In genomic region chr13:26656919-26657318, GRCh38 we compare ENCODE assay signal across 11 cellular contexts.
A peak's percentile ranks its signal among the peaks of the same experiment; 100 is the strongest.
DNase-seq lines count a peak whose midpoint lies in the region; ATAC-seq, FAIRE-seq and TF ChIP-seq lines count a peak whose summit lies in the region.
"Had no signal": no experiment of that assay in that cellular context is flagged by ENCODE, and none has a peak within 500 bp of the region (broad histone marks: within the 10 kb centered on the region; RNA-seq: fewer than 3 reads in every experiment).

No MANE protein-coding gene starts in this region.

- H3K18ac ChIP-seq in H1 (ENCODE audit: extremely low read depth, low read length): no peak overlapping the region

- TF ChIP-seq CTCF in GM12864 (IDR thresholded peaks at IDR 0.05; ENCODE audit: low read depth, low read length, missing control alignments): no peak
- TF ChIP-seq CTCF in H1 (IDR thresholded peaks at IDR 0.05; ENCODE audit: control extremely low read depth in 1 of 3, insufficient read depth in 1 of 3, low read depth in 1 of 3, low read length in 3 of 3): peak in 2 of 3 experiments; percentile 36 to 50; a peak in 2 of 4 replicates

- H4K20me1 ChIP-seq in H1 (replicated peaks in 1 of 2; ENCODE audit: control insufficient read depth in 1 of 2, insufficient read depth in 2 of 2, low read length in 2 of 2): no peaks in the 10 kb centered on the region

- no peaks in the 10 kb centered on the region for H3K23me2 ChIP-seq in H1 (ENCODE audit: low read depth, low read length)

- TF ChIP-seq POLR2A in H1 (IDR thresholded peaks at IDR 0.05; ENCODE audit: control extremely low read depth in 1 of 2, low read depth in 2 of 2, low read length in 2 of 2): no peak

- H3K4me3 ChIP-seq in GM12864 (ENCODE audit: low read depth, low read length) (no peak overlapping the region), H1 (ENCODE audit: extremely low read depth in 1 of 4, insufficient read depth in 2 of 4, low read depth in 3 of 4, low read length in 4 of 4) (no peak overlapping the region)
- H3K4me3 ChIP-seq: pancreas had no signal

- no peak overlapping the region for H3K27ac ChIP-seq in H1 (ENCODE audit: low read depth, low read length)
- H3K27ac ChIP-seq: pancreas had no signal

- H3K14ac ChIP-seq in H1 (ENCODE audit: insufficient read length): no peak overlapping the region

- H2BK12ac ChIP-seq in H1 (ENCODE audit: low read depth, low read length): no peak overlapping the region

- peak; percentile 85 for FAIRE-seq in H1 (lab: Jason Lieb, UNC)

- H3K36me3 ChIP-seq in H1 (ENCODE audit: control insufficient read depth in 2 of 4, insufficient read depth in 4 of 4, low read length in 3 of 4): no peaks in the 10 kb centered on the region
- H3K36me3 ChIP-seq: pancreas had no signal

- no peak overlapping the region for H2BK5ac ChIP-seq in H1 (ENCODE audit: low read depth, low read length)

- H2AK5ac ChIP-seq in H1 (ENCODE audit: low read depth, low read length): no peak overlapping the region

- H2AFZ ChIP-seq in H1 (ENCODE audit: low read length): no peak overlapping the region

- no peak overlapping the region for H3K56ac ChIP-seq in H1 (replicated peaks; ENCODE audit: insufficient read length, low read depth, low read length)

- no peaks in the 10 kb centered on the region for H3K79me2 ChIP-seq in H1 (ENCODE audit: control insufficient read depth in 1 of 2, insufficient read depth in 2 of 2, low read length in 2 of 2)

- WGBS in H1 (ENCODE audit: extremely low coverage in 1 of 2, insufficient coverage in 1 of 2, insufficient read length in 1 of 2, insufficient replicate concordance in 2 of 2, low coverage in 1 of 2, low lambda C conversion rate in 2 of 2, missing lambda C conversion rate in 1 of 2), 2 experiments: 53% methylated on average over 4 of the region's 4 CpGs; no CpG with 5 or more reads in 1 of the 2 experiments

- POLR2A ChIA-PET in H1 (lab: Charles Lee; ENCODE audit: partially characterized antibody): no interaction called here

- H3K23ac ChIP-seq in H1 (ENCODE audit: insufficient read length): no peak overlapping the region

- no peak for ATAC-seq in HG03045 (IDR thresholded peaks at IDR 0.05; ENCODE audit: unreplicated experiment)
- ATAC-seq: pancreas had no signal

- H3K9me3 ChIP-seq in H1 (ENCODE audit: insufficient read depth in 2 of 2, low read depth in 1 of 2, low read length in 1 of 2): no peaks in the 10 kb centered on the region
- H3K9me3 ChIP-seq: pancreas had no signal

- H4K5ac ChIP-seq in H1 (ENCODE audit: insufficient read length, low read depth, low read length): no peak overlapping the region

- no peak overlapping the region for H2BK120ac ChIP-seq in H1 (replicated peaks; ENCODE audit: low read depth, low read length)

- peaks cover 3% of the 10 kb centered on the region; the same call in 1 of the 2 replicates for H3K79me1 ChIP-seq in H1 (ENCODE audit: low read depth, low read length)

- H2BK15ac ChIP-seq in H1 (ENCODE audit: low read length): no peak overlapping the region

- no peak overlapping the region for H2BK20ac ChIP-seq in H1 (ENCODE audit: low read length)

- H3K4me2 ChIP-seq in H1 (ENCODE audit: insufficient read depth in 1 of 2, low read depth in 2 of 2, low read length in 2 of 2): no peak overlapping the region

- H3K4me1 ChIP-seq in H1 (replicated peaks in 1 of 4; ENCODE audit: control insufficient read depth in 3 of 4, insufficient read depth in 4 of 4, low read length in 3 of 4): peaks cover 0 to 9% (median 2%) of the 10 kb centered on the region in 4 experiments; a peak in 4 of 7 replicates
- H3K4me1 ChIP-seq: pancreas had no signal

- DNase-seq in GM12864 (ENCODE audit: low read depth) (peak; percentile 3), NCI-H146 treated with DMSO at 0.1 percent for 48 hours (lab: John Stamatoyannopoulos, UW; ENCODE audit: unreplicated experiment) (peak; percentile 11), H1 (ENCODE audit: low read depth in 1 of 2, low spot score in 2 of 2) (no peak), pons (ENCODE audit: low spot score) (peak; percentile 56), NCI-H1092 treated with DMSO at 0.1 percent for 48 hours (lab: John Stamatoyannopoulos, UW) (no peak)
- no peak for DNase-seq in NK-92 treated with Interleukin-12 subunit alpha and Interleukin-12 subunit beta, amount 100 ng/mL, for 24 hours (lab: John Stamatoyannopoulos, UW)
- DNase-seq: activated naive CD8-positive, alpha-beta T cell treated with anti-CD3 and anti-CD28 coated beads, Interleukin-2, amount 10 ng/mL, durations not matched to agents 7 days and 5 days; NCI-H1105 treated with DMSO at 0.1 percent for 48 hours; pancreas; T-helper 9 cell had no signal

- H3K27me3 ChIP-seq in H1 (replicated peaks in 1 of 4; ENCODE audit: control insufficient read depth in 3 of 4, extremely low read depth in 1 of 4, insufficient read depth in 3 of 4, low read length in 3 of 4): no peaks in the 10 kb centered on the region
- H3K27me3 ChIP-seq: pancreas had no signal

- H3K4ac ChIP-seq in H1 (replicated peaks; ENCODE audit: insufficient read length, low read depth, low read length): no peak overlapping the region

- no peak overlapping the region for H3K9ac ChIP-seq in H1 (replicated peaks in 1 of 4; ENCODE audit: extremely low read depth in 1 of 4, low read depth in 3 of 4, low read length in 3 of 4)

- H4K8ac ChIP-seq in H1 (ENCODE audit: extremely low read depth, insufficient read depth, low read length): no peak overlapping the region

- CTCF ChIA-PET in H1 (lab: Charles Lee; ENCODE audit: partially characterized antibody): interaction anchor here (1.0 to 3.8 kb wide), 8 partner anchors 10 to 472 kb away, joined by 3 to 48 read pairs (median 4); no protein-coding TSS in a partner anchor

- TF ChIP-seq RAD21 in H1 (IDR thresholded peaks at IDR 0.05 in 1 of 2, conservative IDR thresholded peaks at IDR 0.05 in 1 of 2; ENCODE audit: low read depth in 2 of 2, low read length in 2 of 2): peak; percentile 26 to 49; a peak in 3 of 4 replicates

- no peak for TF ChIP-seq EP300 in H1 (IDR thresholded peaks at IDR 0.05; ENCODE audit: borderline replicate concordance in 1 of 2, low read depth in 2 of 2, low read length in 2 of 2)

- H4K91ac ChIP-seq in H1 (replicated peaks; ENCODE audit: insufficient read length, low read length): no peak overlapping the region

TF ChIP-seq in H1, 55 proteins besides CTCF, POLR2A, EP300 and RAD21:
- TF ChIP-seq JUND (IDR thresholded peaks at IDR 0.05; ENCODE audit: low read length): no peak
- no peak for TF ChIP-seq POU5F1 (IDR thresholded peaks at IDR 0.05; ENCODE audit: low read depth, low read length)
- no peak for TF ChIP-seq TAF1 (IDR thresholded peaks at IDR 0.05; ENCODE audit: low read depth, low read length)
- no peak for TF ChIP-seq RNF2 (IDR thresholded peaks at IDR 0.05; ENCODE audit: borderline replicate concordance, low read depth, low read length, missing control alignments, poor library complexity, severe bottlenecking)
- no peak for TF ChIP-seq RFX5 (IDR thresholded peaks at IDR 0.05; ENCODE audit: borderline replicate concordance, low read depth, low read length)
- no peak for TF ChIP-seq EZH2 (IDR thresholded peaks at IDR 0.05; ENCODE audit: low read depth, low read length, severe bottlenecking)
- no peak for TF ChIP-seq BRCA1 (IDR thresholded peaks at IDR 0.05; ENCODE audit: low read depth, low read length)

Comparison
In these comparisons a context has a peak if more than half of its experiments do, and no peak if none do; other contexts are left out.
1. DNase-seq: peak in GM12864 (single experiment), NCI-H146 treated with DMSO at 0.1 percent for 48 hours (single experiment) and pons (single experiment); none in H1 (0 of 2), NCI-H1092 treated with DMSO at 0.1 percent for 48 hours (single experiment) and NK-92 treated with Interleukin-12 subunit alpha and Interleukin-12 subunit beta, amount 100 ng/mL, for 24 hours (single experiment).